8 cellular contexts compared by ENCODE assay signal in the genomic region with DNA sequence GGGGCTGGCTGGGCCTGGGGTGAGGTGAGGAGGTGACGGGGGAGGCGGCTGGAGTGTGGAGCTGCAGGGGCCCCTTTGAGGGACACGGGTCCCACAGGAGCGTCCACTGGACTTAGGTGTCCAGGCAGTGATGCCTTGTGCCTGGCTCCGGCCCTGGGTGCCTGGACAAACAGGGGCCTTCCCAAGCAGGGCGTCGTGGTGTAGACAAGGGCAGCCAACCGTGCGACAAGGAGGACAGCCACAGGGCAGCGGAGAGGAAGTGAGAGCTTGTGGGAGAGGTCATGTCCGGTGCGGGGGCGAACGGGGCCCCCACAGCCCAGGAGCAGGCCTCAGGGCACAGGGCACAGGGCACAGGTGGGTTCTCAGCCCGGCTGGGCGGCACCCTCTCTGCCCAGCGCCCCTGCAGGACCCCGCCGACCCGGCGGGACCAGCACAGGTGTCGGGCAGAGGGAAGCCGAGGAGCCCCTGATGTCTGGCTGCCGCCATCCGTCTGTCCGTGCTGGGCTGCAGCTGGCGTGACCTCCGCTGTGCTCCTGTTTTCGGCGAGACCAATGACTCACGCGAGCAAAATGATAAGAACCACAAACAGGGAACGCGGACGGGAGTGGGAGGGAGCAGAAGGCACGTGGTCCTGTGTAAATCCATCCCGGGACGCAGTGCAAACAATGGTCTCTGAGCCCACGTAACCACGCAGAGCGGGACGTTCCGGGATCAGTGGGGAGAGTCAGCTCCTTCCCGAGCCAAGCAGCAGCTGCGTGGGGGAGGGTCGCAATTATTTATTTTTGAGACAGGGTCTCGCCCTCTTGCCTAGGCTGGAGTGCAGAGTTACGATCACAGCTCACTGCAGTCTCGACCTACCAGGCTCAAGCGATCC. TPM values are rescaled to one million over a fixed set of nuclear protein-coding genes. Genes with fewer than 3 reads are reported as not detected.
DNase-seq lines count a peak whose midpoint lies in the region; ATAC-seq and TF ChIP-seq lines count a peak whose summit lies in the region.

No MANE protein-coding gene starts in this region.

- H3K9me3 ChIP-seq in tibial artery: no peaks in the 10 kb centered on the region

- H3K4me3 ChIP-seq in tibial artery: peak overlapping the region; percentile 8 to 27

- H3K9me3 Mint-ChIP-seq in activated T-helper 1 cell treated with anti-CD3 and anti-CD28 coated beads, Interleukin-12 subunit alpha, Interleukin-12 subunit beta, Interleukin-2, Interleukin-4 antibody, amounts not matched to agents 30 ng/mL and 10 ng/mL and 1 ng/mL, durations not matched to agents 14 hours and 24 hours and 36 hours: no peaks in the 10 kb centered on the region

- H3K36me3 ChIP-seq in tibial artery: no peaks in the 10 kb centered on the region

- no peak overlapping the region for H3K4me3 Mint-ChIP-seq in activated T-helper 1 cell treated with anti-CD3 and anti-CD28 coated beads, Interleukin-12 subunit alpha, Interleukin-12 subunit beta, Interleukin-2, Interleukin-4 antibody, amounts not matched to agents 30 ng/mL and 10 ng/mL and 1 ng/mL, durations not matched to agents 14 hours and 24 hours and 36 hours

- H3K27me3 Mint-ChIP-seq in activated T-helper 1 cell treated with anti-CD3 and anti-CD28 coated beads, Interleukin-12 subunit alpha, Interleukin-12 subunit beta, Interleukin-2, Interleukin-4 antibody, amounts not matched to agents 30 ng/mL and 10 ng/mL and 1 ng/mL, durations not matched to agents 14 hours and 24 hours and 36 hours (ENCODE audit: insufficient read depth): no peaks in the 10 kb centered on the region

- H3K27me3 ChIP-seq in tibial artery: no peaks in the 10 kb centered on the region

- no peaks in the 10 kb centered on the region for H3K36me3 Mint-ChIP-seq in activated T-helper 1 cell treated with anti-CD3 and anti-CD28 coated beads, Interleukin-12 subunit alpha, Interleukin-12 subunit beta, Interleukin-2, Interleukin-4 antibody, amounts not matched to agents 30 ng/mL and 10 ng/mL and 1 ng/mL, durations not matched to agents 14 hours and 24 hours and 36 hours (ENCODE audit: low read depth)

- no peaks in the 10 kb centered on the region for H3K4me1 Mint-ChIP-seq in activated T-helper 1 cell treated with anti-CD3 and anti-CD28 coated beads, Interleukin-12 subunit alpha, Interleukin-12 subunit beta, Interleukin-2, Interleukin-4 antibody, amounts not matched to agents 30 ng/mL and 10 ng/mL and 1 ng/mL, durations not matched to agents 14 hours and 24 hours and 36 hours (ENCODE audit: low read depth)

- ATAC-seq in GM18511 (IDR thresholded peaks at IDR 0.05; ENCODE audit: unreplicated experiment): peak; percentile 89
- ATAC-seq in HG02763 (IDR thresholded peaks at IDR 0.05; ENCODE audit: unreplicated experiment): peak; percentile 81

- peaks cover 0 to 11% (median 5%) of the 10 kb centered on the region in 4 donors for H3K4me1 ChIP-seq in tibial artery

- TF ChIP-seq CTCF in tibial artery (IDR thresholded peaks at IDR 0.05): no peak

- DNase-seq in RPMI7951 (ENCODE audit: low read depth) (peak; percentile 88), hepatic stellate cell (ENCODE audit: low spot score) (peak; percentile 97), tibial artery (peak; percentile 66 to 85), DMS 273 treated with DMSO at 0.1 percent for 48 hours (lab: John Stamatoyannopoulos, UW) (no peak), DMS79 treated with DMSO at 0.1 percent for 48 hours (lab: John Stamatoyannopoulos, UW) (no peak)
- no peak for DNase-seq in activated T-helper 1 cell treated with anti-CD3 and anti-CD28 coated beads, Interleukin-12 subunit alpha, Interleukin-12 subunit beta, Interleukin-2, Interleukin-4 antibody, amounts not matched to agents 30 ng/mL and 10 ng/mL and 1 ng/mL, durations not matched to agents 14 hours and 24 hours and 36 hours (ENCODE audit: low spot score)

- no peak overlapping the region for H3K27ac ChIP-seq in tibial artery

- intact Hi-C loops in tibial artery (cut with DNase I; ENCODE audit: low total_unique reads): loop anchor here (10.0 kb wide), 1 partner anchor 105 kb away; no protein-coding TSS in a partner anchor
- intact Hi-C loops in activated T-helper 1 cell treated with anti-CD3 and anti-CD28 coated beads, Interleukin-12 subunit alpha, Interleukin-12 subunit beta, Interleukin-2, Interleukin-4 antibody, amounts not matched to agents 30 ng/mL and 10 ng/mL and 1 ng/mL, durations not matched to agents 14 hours and 24 hours and 36 hours (cut with micrococcal nuclease): no loop called here

- H3K27ac Mint-ChIP-seq in activated T-helper 1 cell treated with anti-CD3 and anti-CD28 coated beads, Interleukin-12 subunit alpha, Interleukin-12 subunit beta, Interleukin-2, Interleukin-4 antibody, amounts not matched to agents 30 ng/mL and 10 ng/mL and 1 ng/mL, durations not matched to agents 14 hours and 24 hours and 36 hours: no peak overlapping the region

RNA-seq across cellular contexts. Expression of a gene that starts 49.1 kb away (rescaled TPM):
- 3.2 and 3.9 TPM in 2 replicates for total RNA-seq in RPMI7951 (2014; rRNA removed; shearing (Covaris generic))
- total RNA-seq in activated T-helper 1 cell treated with anti-CD3 and anti-CD28 coated beads, Interleukin-12 subunit alpha, Interleukin-12 subunit beta, Interleukin-2, Interleukin-4 antibody, amounts not matched to agents 30 ng/mL and 10 ng/mL and 1 ng/mL, durations not matched to agents 14 hours and 24 hours and 36 hours: not detected in 2 replicates

Comparison
In these comparisons a context has a peak if more than half of its experiments do, and no peak if none do; other contexts are left out.
1. DNase-seq: peak in RPMI7951 (single experiment), hepatic stellate cell (single experiment) and tibial artery (2 of 2); none in DMS 273 treated with DMSO at 0.1 percent for 48 hours (single experiment), activated T-helper 1 cell treated with anti-CD3 and anti-CD28 coated beads, Interleukin-12 subunit alpha, Interleukin-12 subunit beta, Interleukin-2, Interleukin-4 antibody, amounts not matched to agents 30 ng/mL and 10 ng/mL and 1 ng/mL, durations not matched to agents 14 hours and 24 hours and 36 hours (single experiment) and DMS79 treated with DMSO at 0.1 percent for 48 hours (single experiment).